In the genomic region with DNA sequence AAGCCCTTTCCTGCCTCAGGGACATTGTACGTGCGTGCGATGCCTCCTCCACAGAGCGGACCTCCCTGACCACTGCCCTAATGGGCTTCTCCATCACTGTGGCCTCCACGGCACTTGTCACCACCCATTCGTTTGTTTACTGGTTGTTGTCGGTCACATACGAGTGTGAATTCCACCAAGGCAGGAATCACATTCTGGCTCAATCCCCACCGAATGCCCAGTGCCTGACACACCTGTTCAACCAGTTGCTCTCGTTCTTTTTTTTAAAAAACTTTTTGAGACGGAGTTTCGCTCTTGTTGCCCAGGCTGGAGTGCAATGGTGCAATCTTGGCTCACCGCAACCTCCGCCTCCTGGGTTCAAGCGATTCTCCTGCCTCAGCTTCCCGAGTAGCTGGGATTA, we compare ENCODE assay signal across 9 cellular contexts. TPM values are rescaled to one million over a fixed set of nuclear protein-coding genes. Genes with fewer than 3 reads are reported as not detected.
DNase-seq lines count a peak whose midpoint lies in the region; ATAC-seq and TF ChIP-seq lines count a peak whose summit lies in the region.
"Not testable (repeated sequence)": the region's sequence is repeated elsewhere in the genome, so short reads cannot be mapped to it uniquely, and the experiment has no call there.
"Had no signal": no experiment of that assay in that cellular context is flagged by ENCODE, and none has a peak within 500 bp of the region (broad histone marks: within the 10 kb centered on the region; RNA-seq: fewer than 3 reads in every experiment).

No MANE protein-coding gene starts in this region.

- not testable (repeated sequence) for H3K27me3 ChIP-seq in CD4-positive, alpha-beta memory T cell (ENCODE audit: insufficient read depth, low read length)
- peaks cover 15 to 34% of the 10 kb centered on the region in 2 donors for H3K27me3 ChIP-seq in breast epithelium

- not testable (repeated sequence) for TF ChIP-seq CTCF in breast epithelium (IDR thresholded peaks at IDR 0.05); glutamatergic neuron (IDR thresholded peaks at IDR 0.05; ENCODE audit: partially characterized antibody, unreplicated experiment); nephron progenitor cell (IDR thresholded peaks at IDR 0.05)

- peak overlapping the region in 4 of 7 donors; percentile 57 to 91 (median 84) for H3K27ac Mint-ChIP-seq in CD4-positive, alpha-beta memory T cell
- H3K27ac Mint-ChIP-seq in IgD-negative memory B cell = peak overlapping the region in 2 of 3 donors; percentile 92 to 94
- peak overlapping the region; percentile 74 for H3K27ac Mint-ChIP-seq in activated CD4-positive, alpha-beta T cell treated with anti-CD3 and anti-CD28 coated beads, Interleukin-2, amount 10 ng/mL, durations not matched to agents 24 days and 14 days
- H3K27ac Mint-ChIP-seq in activated T-helper 2 cell treated with anti-CD3 and anti-CD28 coated beads, Interferon-gamma antibody, Interleukin-2, Interleukin-4, amounts not matched to agents 10 μg/mL and 5 μg/mL and 100 μg/mL, durations not matched to agents 14 hours and 24 hours and 36 hours = peak overlapping the region; percentile 70
- H3K27ac Mint-ChIP-seq in glutamatergic neuron (ENCODE audit: unreplicated experiment); nephron progenitor cell; stimulated activated naive CD8-positive, alpha-beta T cell treated with anti-CD3 and anti-CD28 coated beads, Interleukin-15, amount 100 ng/mL, for 72 hours: not testable (repeated sequence)

- not testable (repeated sequence) for H3K27ac ChIP-seq in CD4-positive, alpha-beta memory T cell (ENCODE audit: low read depth, low read length)
- peak overlapping the region; percentile 88 to 91 for H3K27ac ChIP-seq in breast epithelium

- ATAC-seq in stimulated activated naive CD8-positive, alpha-beta T cell treated with anti-CD3 and anti-CD28 coated beads, Interleukin-15, amount 100 ng/mL, for 72 hours = not testable (repeated sequence)

- CTCF ChIA-PET in CD4-positive, alpha-beta memory T cell (lab: Charles Lee; ENCODE audit: partially characterized antibody) = not testable (repeated sequence)

- intact Hi-C loops in CD4-positive, alpha-beta memory T cell (cut with micrococcal nuclease); activated CD4-positive, alpha-beta T cell treated with anti-CD3 and anti-CD28 coated beads, Interleukin-2, amount 10 ng/mL, durations not matched to agents 24 days and 14 days (cut with micrococcal nuclease); activated T-helper 2 cell treated with anti-CD3 and anti-CD28 coated beads, Interferon-gamma antibody, Interleukin-2, Interleukin-4, amounts not matched to agents 10 μg/mL and 5 μg/mL and 100 μg/mL, durations not matched to agents 14 hours and 24 hours and 36 hours (cut with micrococcal nuclease); breast epithelium (cut with DNase I; ENCODE audit: low total_unique reads): not testable (repeated sequence)

- not testable (repeated sequence) for H3K36me3 ChIP-seq in CD4-positive, alpha-beta memory T cell (ENCODE audit: insufficient read depth, low read length); breast epithelium

- POLR2A ChIA-PET in CD4-positive, alpha-beta memory T cell (lab: Charles Lee; ENCODE audit: partially characterized antibody) = interaction anchor here (2.4 to 8.0 kb wide), 3 partner anchors 9 to 33 kb away, joined by 18 to 212 read pairs (median 166); a partner anchor contains a TSS

- not testable (repeated sequence) for H3K9me3 Mint-ChIP-seq in CD4-positive, alpha-beta memory T cell; IgD-negative memory B cell; activated CD4-positive, alpha-beta T cell treated with anti-CD3 and anti-CD28 coated beads, Interleukin-2, amount 10 ng/mL, durations not matched to agents 24 days and 14 days; activated T-helper 2 cell treated with anti-CD3 and anti-CD28 coated beads, Interferon-gamma antibody, Interleukin-2, Interleukin-4, amounts not matched to agents 10 μg/mL and 5 μg/mL and 100 μg/mL, durations not matched to agents 14 hours and 24 hours and 36 hours; nephron progenitor cell; stimulated activated naive CD8-positive, alpha-beta T cell treated with anti-CD3 and anti-CD28 coated beads, Interleukin-15, amount 100 ng/mL, for 72 hours
- peaks cover 17% of the 10 kb centered on the region for H3K9me3 Mint-ChIP-seq in glutamatergic neuron (ENCODE audit: unreplicated experiment)

- H3K27me3 Mint-ChIP-seq in CD4-positive, alpha-beta memory T cell; IgD-negative memory B cell: not testable (repeated sequence)
- peaks cover 17% of the 10 kb centered on the region for H3K27me3 Mint-ChIP-seq in activated CD4-positive, alpha-beta T cell treated with anti-CD3 and anti-CD28 coated beads, Interleukin-2, amount 10 ng/mL, durations not matched to agents 24 days and 14 days
- H3K27me3 Mint-ChIP-seq in activated T-helper 2 cell treated with anti-CD3 and anti-CD28 coated beads, Interferon-gamma antibody, Interleukin-2, Interleukin-4, amounts not matched to agents 10 μg/mL and 5 μg/mL and 100 μg/mL, durations not matched to agents 14 hours and 24 hours and 36 hours (ENCODE audit: low read depth) = peaks cover 15% of the 10 kb centered on the region
- H3K27me3 Mint-ChIP-seq in glutamatergic neuron (ENCODE audit: unreplicated experiment) = peaks cover 25% of the 10 kb centered on the region
- peaks cover 55% of the 10 kb centered on the region for H3K27me3 Mint-ChIP-seq in nephron progenitor cell (ENCODE audit: low read depth, poor library complexity)
- peaks cover 12% of the 10 kb centered on the region for H3K27me3 Mint-ChIP-seq in stimulated activated naive CD8-positive, alpha-beta T cell treated with anti-CD3 and anti-CD28 coated beads, Interleukin-15, amount 100 ng/mL, for 72 hours

- H3K4me3 Mint-ChIP-seq in CD4-positive, alpha-beta memory T cell = peak overlapping the region; percentile 62 to 94 (median 89)
- H3K4me3 Mint-ChIP-seq in IgD-negative memory B cell = peak overlapping the region in 3 of 4 donors; percentile 89 to 96 (median 92)
- H3K4me3 Mint-ChIP-seq in activated CD4-positive, alpha-beta T cell treated with anti-CD3 and anti-CD28 coated beads, Interleukin-2, amount 10 ng/mL, durations not matched to agents 24 days and 14 days = peak overlapping the region; percentile 81
- H3K4me3 Mint-ChIP-seq in activated T-helper 2 cell treated with anti-CD3 and anti-CD28 coated beads, Interferon-gamma antibody, Interleukin-2, Interleukin-4, amounts not matched to agents 10 μg/mL and 5 μg/mL and 100 μg/mL, durations not matched to agents 14 hours and 24 hours and 36 hours (ENCODE audit: low read depth) = peak overlapping the region; percentile 91
- peak overlapping the region; percentile 64 for H3K4me3 Mint-ChIP-seq in glutamatergic neuron (ENCODE audit: unreplicated experiment)
- peak overlapping the region; percentile 92 for H3K4me3 Mint-ChIP-seq in nephron progenitor cell
- peak overlapping the region; percentile 39 to 88 for H3K4me3 Mint-ChIP-seq in stimulated activated naive CD8-positive, alpha-beta T cell treated with anti-CD3 and anti-CD28 coated beads, Interleukin-15, amount 100 ng/mL, for 72 hours

- not testable (repeated sequence) for H3K4me3 ChIP-seq in CD4-positive, alpha-beta memory T cell (ENCODE audit: low read length in 2 of 2); breast epithelium

- TF ChIP-seq POLR2A in breast epithelium (IDR thresholded peaks at IDR 0.05) = not testable (repeated sequence)

- peaks cover 14 to 46% (median 30%) of the 10 kb centered on the region in 4 donors for H3K4me1 Mint-ChIP-seq in CD4-positive, alpha-beta memory T cell
- H3K4me1 Mint-ChIP-seq in IgD-negative memory B cell (peaks cover 6 to 16% (median 10%) of the 10 kb centered on the region in 3 donors), nephron progenitor cell (peaks cover 24% of the 10 kb centered on the region)
- H3K4me1 Mint-ChIP-seq in activated CD4-positive, alpha-beta T cell treated with anti-CD3 and anti-CD28 coated beads, Interleukin-2, amount 10 ng/mL, durations not matched to agents 24 days and 14 days = peaks cover 14% of the 10 kb centered on the region
- peaks cover 13% of the 10 kb centered on the region for H3K4me1 Mint-ChIP-seq in activated T-helper 2 cell treated with anti-CD3 and anti-CD28 coated beads, Interferon-gamma antibody, Interleukin-2, Interleukin-4, amounts not matched to agents 10 μg/mL and 5 μg/mL and 100 μg/mL, durations not matched to agents 14 hours and 24 hours and 36 hours (ENCODE audit: low read depth)
- H3K4me1 Mint-ChIP-seq in glutamatergic neuron (ENCODE audit: low read depth, unreplicated experiment) = not testable (repeated sequence)
- H3K4me1 Mint-ChIP-seq in stimulated activated naive CD8-positive, alpha-beta T cell treated with anti-CD3 and anti-CD28 coated beads, Interleukin-15, amount 100 ng/mL, for 72 hours = peaks cover 66% of the 10 kb centered on the region

- H3K4me1 ChIP-seq in CD4-positive, alpha-beta memory T cell (ENCODE audit: insufficient read depth, low read length) = peaks cover 34% of the 10 kb centered on the region
- H3K4me1 ChIP-seq in breast epithelium = peaks cover 24 to 29% of the 10 kb centered on the region in 2 donors

- not testable (repeated sequence) for H3K36me3 Mint-ChIP-seq in CD4-positive, alpha-beta memory T cell; IgD-negative memory B cell; activated CD4-positive, alpha-beta T cell treated with anti-CD3 and anti-CD28 coated beads, Interleukin-2, amount 10 ng/mL, durations not matched to agents 24 days and 14 days (ENCODE audit: low read depth); activated T-helper 2 cell treated with anti-CD3 and anti-CD28 coated beads, Interferon-gamma antibody, Interleukin-2, Interleukin-4, amounts not matched to agents 10 μg/mL and 5 μg/mL and 100 μg/mL, durations not matched to agents 14 hours and 24 hours and 36 hours (ENCODE audit: low read depth); glutamatergic neuron (ENCODE audit: unreplicated experiment); nephron progenitor cell (ENCODE audit: low read depth)

- H3K9me3 ChIP-seq in CD4-positive, alpha-beta memory T cell (ENCODE audit: control insufficient read depth in 1 of 2, low read length in 2 of 2); breast epithelium: not testable (repeated sequence)

- not testable (repeated sequence) for DNase-seq in CD4-positive, alpha-beta memory T cell; activated CD4-positive, alpha-beta T cell treated with anti-CD3 and anti-CD28 coated beads, Interleukin-2, amount 10 ng/mL, durations not matched to agents 24 days and 14 days; activated T-helper 2 cell treated with anti-CD3 and anti-CD28 coated beads, Interferon-gamma antibody, Interleukin-2, Interleukin-4, amounts not matched to agents 10 μg/mL and 5 μg/mL and 100 μg/mL, durations not matched to agents 14 hours and 24 hours and 36 hours (ENCODE audit: low spot score); glutamatergic neuron; nephron progenitor cell; stimulated activated naive CD8-positive, alpha-beta T cell treated with anti-CD3 and anti-CD28 coated beads, Interleukin-15, amount 100 ng/mL, for 72 hours
- peak in 1 of 2 donors; percentile 60 for DNase-seq in breast epithelium (ENCODE audit: low spot score in 2 of 2)

RNA-seq across cellular contexts. Expression of a gene that starts 1.0 kb away (rescaled TPM):
- 10 to 100 TPM; 15.5 to 16.1 TPM for total RNA-seq in CD4-positive, alpha-beta memory T cell
- 10 to 100 TPM; 10.2 to 12.2 TPM for polyA plus RNA-seq in CD4-positive, alpha-beta memory T cell
- polyA plus RNA-seq in IgD-negative memory B cell = 15.1 TPM
- total RNA-seq in activated CD4-positive, alpha-beta T cell treated with anti-CD3 and anti-CD28 coated beads, Interleukin-2, amount 10 ng/mL, durations not matched to agents 24 days and 14 days = 22.4 and 24.1 TPM in 2 replicates
- 19.0 and 20.9 TPM in 2 replicates for total RNA-seq in activated T-helper 2 cell treated with anti-CD3 and anti-CD28 coated beads, Interferon-gamma antibody, Interleukin-2, Interleukin-4, amounts not matched to agents 10 μg/mL and 5 μg/mL and 100 μg/mL, durations not matched to agents 14 hours and 24 hours and 36 hours
- total RNA-seq in breast epithelium = 1 to 10 TPM; 7.2 to 9.2 (median 8.8) TPM
- 19.9 TPM for total RNA-seq in glutamatergic neuron (ENCODE audit: unreplicated experiment)

RNA-seq across cellular contexts. Expression of a gene that starts 7.1 kb away (rescaled TPM):
- 10 to 100 TPM; 45.0 to 49.0 TPM for total RNA-seq in CD4-positive, alpha-beta memory T cell
- 10 to 100 TPM; 43.9 to 60.3 TPM for polyA plus RNA-seq in CD4-positive, alpha-beta memory T cell
- 51.0 TPM for polyA plus RNA-seq in IgD-negative memory B cell
- total RNA-seq in activated CD4-positive, alpha-beta T cell treated with anti-CD3 and anti-CD28 coated beads, Interleukin-2, amount 10 ng/mL, durations not matched to agents 24 days and 14 days = 60.3 and 61.1 TPM in 2 replicates
- 48.8 and 52.9 TPM in 2 replicates for total RNA-seq in activated T-helper 2 cell treated with anti-CD3 and anti-CD28 coated beads, Interferon-gamma antibody, Interleukin-2, Interleukin-4, amounts not matched to agents 10 μg/mL and 5 μg/mL and 100 μg/mL, durations not matched to agents 14 hours and 24 hours and 36 hours
- 10 to 100 TPM; 67.2 to 83.4 (median 67.5) TPM for total RNA-seq in breast epithelium
- 26.1 TPM for total RNA-seq in glutamatergic neuron (ENCODE audit: unreplicated experiment)

RNA-seq across cellular contexts. Expression of a gene that starts 11.0 kb away (rescaled TPM):
- 100 to 1,000 TPM in 1 of 2 experiments, 10 to 100 TPM in 1; 97.2 to 110 TPM for total RNA-seq in CD4-positive, alpha-beta memory T cell
- 100 to 1,000 TPM; 147 to 181 TPM for polyA plus RNA-seq in CD4-positive, alpha-beta memory T cell
- polyA plus RNA-seq in IgD-negative memory B cell = 137 TPM
- 90.2 and 93.8 TPM in 2 replicates for total RNA-seq in activated CD4-positive, alpha-beta T cell treated with anti-CD3 and anti-CD28 coated beads, Interleukin-2, amount 10 ng/mL, durations not matched to agents 24 days and 14 days
- total RNA-seq in activated T-helper 2 cell treated with anti-CD3 and anti-CD28 coated beads, Interferon-gamma antibody, Interleukin-2, Interleukin-4, amounts not matched to agents 10 μg/mL and 5 μg/mL and 100 μg/mL, durations not matched to agents 14 hours and 24 hours and 36 hours = 84.1 and 91.2 TPM in 2 replicates
- total RNA-seq in breast epithelium = 100 to 1,000 TPM; 127 to 184 (median 175) TPM
- total RNA-seq in glutamatergic neuron (ENCODE audit: unreplicated experiment) = 78.3 TPM

RNA-seq across cellular contexts. Expression of a gene that starts 14.4 kb away (rescaled TPM):
- total RNA-seq in CD4-positive, alpha-beta memory T cell = 10 to 100 TPM; 58.4 to 59.5 TPM
- polyA plus RNA-seq in CD4-positive, alpha-beta memory T cell = 10 to 100 TPM in 1 of 2 donors, 1 to 10 TPM in 1; 9.3 to 38.6 TPM
- 4.4 TPM for polyA plus RNA-seq in IgD-negative memory B cell
- total RNA-seq in activated CD4-positive, alpha-beta T cell treated with anti-CD3 and anti-CD28 coated beads, Interleukin-2, amount 10 ng/mL, durations not matched to agents 24 days and 14 days = 6.4 and 6.8 TPM in 2 replicates
- total RNA-seq in activated T-helper 2 cell treated with anti-CD3 and anti-CD28 coated beads, Interferon-gamma antibody, Interleukin-2, Interleukin-4, amounts not matched to agents 10 μg/mL and 5 μg/mL and 100 μg/mL, durations not matched to agents 14 hours and 24 hours and 36 hours = 5.8 and 6.4 TPM in 2 replicates
- total RNA-seq in breast epithelium (1 to 10 TPM in 2 of 3 donors, not detected in 1; 2.6 to 4.2 TPM), glutamatergic neuron (ENCODE audit: unreplicated experiment) (85.1 TPM)
- total RNA-seq: posterior vena cava had no signal

RNA-seq across cellular contexts. Expression of a gene that starts 15.8 kb away (rescaled TPM):
- total RNA-seq in CD4-positive, alpha-beta memory T cell = 1 to 10 TPM; 2.2 to 2.4 TPM
- 1 to 10 TPM; 2.1 to 2.8 TPM for polyA plus RNA-seq in CD4-positive, alpha-beta memory T cell
- polyA plus RNA-seq in IgD-negative memory B cell = 1.1 TPM
- 1.1 and 1.2 TPM in 2 replicates for total RNA-seq in activated CD4-positive, alpha-beta T cell treated with anti-CD3 and anti-CD28 coated beads, Interleukin-2, amount 10 ng/mL, durations not matched to agents 24 days and 14 days
- total RNA-seq in activated T-helper 2 cell treated with anti-CD3 and anti-CD28 coated beads, Interferon-gamma antibody, Interleukin-2, Interleukin-4, amounts not matched to agents 10 μg/mL and 5 μg/mL and 100 μg/mL, durations not matched to agents 14 hours and 24 hours and 36 hours = 1.3 and 1.4 TPM in 2 replicates
- total RNA-seq in breast epithelium (1 to 10 TPM in 2 of 3 donors, under 1 TPM in 1; 0.48 to 2.3 (median 1.0) TPM), glutamatergic neuron (ENCODE audit: unreplicated experiment) (8.2 TPM)
